9 cellular contexts compared by ENCODE assay signal in the genomic region with DNA sequence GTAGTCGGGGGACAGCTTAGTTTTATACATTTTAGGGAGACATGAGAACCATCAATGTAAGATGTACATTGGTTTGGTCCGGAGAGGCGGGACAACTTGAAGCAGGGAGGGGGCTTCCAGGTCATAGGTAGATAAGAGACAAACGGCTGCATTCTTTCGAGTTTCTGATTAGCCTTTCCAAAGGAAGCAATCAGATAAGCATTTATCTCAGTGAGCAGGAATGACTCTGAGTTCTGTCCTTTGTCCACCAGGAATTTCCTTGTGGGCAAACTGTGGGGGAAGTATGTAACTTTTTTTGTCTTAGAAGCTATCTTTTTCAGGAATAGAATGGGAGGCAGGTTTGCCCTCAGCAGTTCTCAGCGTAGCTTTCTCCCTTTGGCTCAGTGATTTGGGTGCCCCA. TPM values are rescaled to one million over a fixed set of nuclear protein-coding genes. Genes with fewer than 3 reads are reported as not detected.
A peak's percentile ranks its signal among the peaks of the same experiment; 100 is the strongest.
DNase-seq lines count a peak whose midpoint lies in the region; ATAC-seq and TF ChIP-seq lines count a peak whose summit lies in the region.
"Had no signal": no experiment of that assay in that cellular context is flagged by ENCODE, and none has a peak within 500 bp of the region (broad histone marks: within the 10 kb centered on the region; RNA-seq: fewer than 3 reads in every experiment).

No MANE protein-coding gene starts in this region.

- H3K36me3 ChIP-seq in SK-N-SH (replicated peaks in 1 of 2; ENCODE audit: control insufficient read depth in 1 of 2, insufficient read depth in 2 of 2, low read length in 1 of 2) = peaks cover 35 to 41% of the 10 kb centered on the region in 2 experiments
- H3K36me3 ChIP-seq in SK-N-MC (ENCODE audit: insufficient read depth, low read length) = peaks cover 50% of the 10 kb centered on the region
- peaks cover 8% of the 10 kb centered on the region for H3K36me3 ChIP-seq in fibroblast of lung (ENCODE audit: control insufficient read depth, insufficient read depth, low read length)
- H3K36me3 ChIP-seq in smooth muscle cell (ENCODE audit: low read depth) = peaks cover 4% of the 10 kb centered on the region

- peaks cover 55% of the 10 kb centered on the region for H4K20me1 ChIP-seq in SK-N-SH (ENCODE audit: insufficient read depth)
- no peaks in the 10 kb centered on the region for H4K20me1 ChIP-seq in fibroblast of lung (ENCODE audit: control insufficient read depth, extremely low read depth, insufficient read depth, low read length)
- peaks cover 61% of the 10 kb centered on the region for H4K20me1 ChIP-seq in smooth muscle cell (ENCODE audit: low read depth)

- TF ChIP-seq RAD21 in SK-N-SH (IDR thresholded peaks at IDR 0.05; ENCODE audit: low read length) = no peak

- H3K27me3 ChIP-seq in SK-N-SH (ENCODE audit: insufficient read depth) (no peaks in the 10 kb centered on the region), fibroblast of lung (ENCODE audit: control insufficient read depth, insufficient read depth, low read length) (no peaks in the 10 kb centered on the region), smooth muscle cell (ENCODE audit: low read depth) (no peaks in the 10 kb centered on the region)

- H3K9me3 ChIP-seq in SK-N-SH (no peaks in the 10 kb centered on the region), SK-N-MC (ENCODE audit: low read depth, low read length) (no peaks in the 10 kb centered on the region), fibroblast of lung (ENCODE audit: control insufficient read depth, insufficient read depth, low read depth, low read length) (no peaks in the 10 kb centered on the region), smooth muscle cell (replicated peaks; ENCODE audit: low read depth) (no peaks in the 10 kb centered on the region)

- H3K79me2 ChIP-seq in SK-N-SH (ENCODE audit: insufficient read depth) = peaks cover 62% of the 10 kb centered on the region
- peaks cover 56% of the 10 kb centered on the region for H3K79me2 ChIP-seq in fibroblast of lung (ENCODE audit: control insufficient read depth, insufficient read depth, low read length)
- peaks cover 61% of the 10 kb centered on the region for H3K79me2 ChIP-seq in smooth muscle cell (ENCODE audit: low read depth)

- CTCF ChIA-PET in SK-N-SH (lab: Yijun Ruan, JAX) = interaction anchor here (1.0 to 6.8 kb wide), 10 partner anchors 8 to 315 kb away, joined by 3 to 52 read pairs (median 4); no protein-coding TSS in a partner anchor

- no peak for TF ChIP-seq EP300 in SK-N-SH (IDR thresholded peaks at IDR 0.05; ENCODE audit: borderline replicate concordance in 1 of 2, low read depth in 1 of 2, low read length in 1 of 2)

- no peak for DNase-seq in SK-N-SH
- no peak for DNase-seq in SK-N-MC (ENCODE audit: low read depth, low spot score)
- peak in 1 of 2 donors; percentile 18 for DNase-seq in fibroblast of lung (ENCODE audit: low read depth in 2 of 2)
- no peak for DNase-seq in smooth muscle cell (lab: John Stamatoyannopoulos, UW; ENCODE audit: unreplicated experiment)
- no peak for DNase-seq in middle frontal gyrus (ENCODE audit: extremely low spot score, low spot score)
- no peak for DNase-seq in NCI-H82 treated with DMSO at 0.1 percent for 48 hours (lab: John Stamatoyannopoulos, UW; ENCODE audit: unreplicated experiment)

- H2AFZ ChIP-seq in SK-N-SH (ENCODE audit: low read depth) (no peak overlapping the region), fibroblast of lung (ENCODE audit: low read length) (no peak overlapping the region), smooth muscle cell (ENCODE audit: low read depth) (no peak overlapping the region)

- ATAC-seq in SK-N-SH treated with all-trans-retinoic acid at 6 μM for 48 hours (no peak), HG02763 (IDR thresholded peaks at IDR 0.05; ENCODE audit: unreplicated experiment) (no peak)

- H3K4me3 ChIP-seq in SK-N-SH (ENCODE audit: low read depth in 2 of 2, low read length in 1 of 2) = peak overlapping the region; percentile 58 to 82; a peak in 2 of 4 replicates
- H3K4me3 ChIP-seq in SK-N-MC = peak overlapping the region; percentile 96
- peak overlapping the region in 2 of 4 experiments; percentile 87 to 88 for H3K4me3 ChIP-seq in fibroblast of lung (replicated peaks in 1 of 4; ENCODE audit: control extremely low read depth in 1 of 4, insufficient read depth in 1 of 4, low read depth in 3 of 4, low read length in 4 of 4)
- H3K4me3 ChIP-seq in smooth muscle cell = peak overlapping the region; percentile 94

- H3F3A ChIP-seq in SK-N-SH (replicated peaks; ENCODE audit: insufficient read depth) (no peaks in the 10 kb centered on the region), smooth muscle cell (ENCODE audit: low read depth) (peaks cover 3% of the 10 kb centered on the region)

- H3K9me2 ChIP-seq in SK-N-SH = no peaks in the 10 kb centered on the region

- H3K9ac ChIP-seq in SK-N-SH (peak overlapping the region; percentile 87; the same call in 1 of the 2 replicates), SK-N-MC (ENCODE audit: insufficient read length) (peak overlapping the region; percentile 97), fibroblast of lung (ENCODE audit: insufficient read depth, low read length) (no peak overlapping the region), smooth muscle cell (ENCODE audit: low read depth) (peak overlapping the region; percentile 92)

- no peak for TF ChIP-seq CTCF in SK-N-SH (IDR thresholded peaks at IDR 0.05)
- no peak for TF ChIP-seq CTCF in fibroblast of lung (conservative IDR thresholded peaks at IDR 0.05 in 1 of 2, IDR thresholded peaks at IDR 0.05 in 1 of 2; ENCODE audit: low read depth in 1 of 2, low read length in 2 of 2)
- TF ChIP-seq CTCF in smooth muscle cell (IDR thresholded peaks at IDR 0.05; ENCODE audit: borderline replicate concordance, insufficient read depth, poor library complexity, severe bottlenecking) = no peak

- H3K27ac ChIP-seq in SK-N-SH (ENCODE audit: low read depth in 2 of 2, low read length in 1 of 2) (no peak overlapping the region), SK-N-MC (no peak overlapping the region), fibroblast of lung (ENCODE audit: insufficient read depth, low read length) (no peak overlapping the region), smooth muscle cell (ENCODE audit: low read depth) (peak overlapping the region; percentile 76)

- H3K4me2 ChIP-seq in SK-N-SH (peak overlapping the region; percentile 80), fibroblast of lung (ENCODE audit: extremely low read depth, insufficient read depth, low read length) (peak overlapping the region; percentile 82), smooth muscle cell (peak overlapping the region; percentile 98)

- POLR2A ChIA-PET in SK-N-SH (lab: Yijun Ruan, JAX) = no interaction called here

- H3K4me1 ChIP-seq in SK-N-SH (ENCODE audit: control insufficient read depth in 1 of 2, insufficient read depth in 2 of 2, low read depth in 1 of 2, low read length in 1 of 2) = peaks cover 10 to 21% of the 10 kb centered on the region in 2 experiments; a peak in 3 of 4 replicates
- peaks cover 5% of the 10 kb centered on the region for H3K4me1 ChIP-seq in fibroblast of lung (ENCODE audit: control insufficient read depth, extremely low read depth, insufficient read depth, low read length)
- H3K4me1 ChIP-seq in smooth muscle cell (ENCODE audit: low read depth) = peaks cover 7% of the 10 kb centered on the region

- WGBS in SK-N-SH (ENCODE audit: low lambda C conversion rate) = 76% methylated on average over 6 of the region's 6 CpGs
- WGBS in smooth muscle cell (ENCODE audit: low lambda C conversion rate) = 54% methylated on average over 6 of the region's 6 CpGs

TF ChIP-seq in SK-N-SH, 30 proteins besides CTCF, POLR2A, EP300 and RAD21 (continues in another document):
- no peak for TF ChIP-seq RXRA (IDR thresholded peaks at IDR 0.05; ENCODE audit: borderline replicate concordance, low read depth)
- TF ChIP-seq YY1 (IDR thresholded peaks at IDR 0.05; ENCODE audit: low read depth) = no peak
- no peak for TF ChIP-seq ELF1 (IDR thresholded peaks at IDR 0.05)
- TF ChIP-seq SIN3A (IDR thresholded peaks at IDR 0.05; ENCODE audit: borderline replicate concordance, low read depth, low read length) = no peak

TF ChIP-seq in SK-N-SH treated with all-trans-retinoic acid at 6 μM for 48 hours, 23 proteins besides CTCF, POLR2A, EP300 and RAD21 (continues in another document):
- TF ChIP-seq OSR1 (CRISPR knock-in tag; IDR thresholded peaks at IDR 0.05) = no peak
- no peak for TF ChIP-seq PPARA (CRISPR knock-in tag; IDR thresholded peaks at IDR 0.05; ENCODE audit: borderline replicate concordance)
- no peak for TF ChIP-seq ZFP3 (CRISPR knock-in tag; IDR thresholded peaks at IDR 0.05)
- no peak for TF ChIP-seq SNAI2 (CRISPR knock-in tag; IDR thresholded peaks at IDR 0.05)
- TF ChIP-seq ESRRG (CRISPR knock-in tag; IDR thresholded peaks at IDR 0.05) = no peak
- no peak for TF ChIP-seq ZNF8 (CRISPR knock-in tag; IDR thresholded peaks at IDR 0.05)

RNA-seq across cellular contexts. Expression of gene YTHDF1, which starts 1.4 kb away (rescaled TPM):
- 15.5 and 17.0 TPM in 2 replicates for polyA plus RNA-seq in SK-N-SH (2012; rRNA removed)
- 15.9 and 17.6 TPM in 2 replicates for polyA plus RNA-seq in SK-N-SH (2012; cell fraction: cytosol; rRNA removed)
- polyA plus RNA-seq in SK-N-SH (2012; cell fraction: nucleus; rRNA removed) = 25.6 and 28.5 TPM in 2 replicates
- 12.8 and 16.3 TPM in 2 replicates for total RNA-seq in fibroblast of lung
- polyA plus RNA-seq in fibroblast of lung = 25.9 and 29.2 TPM in 2 replicates
- polyA plus RNA-seq in fibroblast of lung (2012) = 21.3 and 24.9 TPM in 2 replicates
- polyA minus RNA-seq in fibroblast of lung (ENCODE audit: low replicate concordance) = 14.6 and 29.9 TPM in 2 replicates
- total RNA-seq in smooth muscle cell = 25.3 and 28.2 TPM in 2 replicates
- polyA plus RNA-seq in smooth muscle cell = 35.8 and 50.9 TPM in 2 replicates

RNA-seq across cellular contexts. Expression of gene BIRC7, which starts 21.2 kb away (rescaled TPM):
- polyA plus RNA-seq in SK-N-SH (2012; rRNA removed) (not detected in 2 replicates), fibroblast of lung (not detected in 2 replicates), smooth muscle cell (10.9 and 12.2 TPM in 2 replicates)
- polyA plus RNA-seq in SK-N-SH (2012; cell fraction: cytosol; rRNA removed) = not detected in 2 replicates
- polyA plus RNA-seq in SK-N-SH (2012; cell fraction: nucleus; rRNA removed) = not detected in 2 replicates
- total RNA-seq in fibroblast of lung (not detected in 2 replicates), smooth muscle cell (3.5 and 5.8 TPM in 2 replicates)
- polyA plus RNA-seq in fibroblast of lung (2012) = not detected in 2 replicates
- polyA minus RNA-seq in fibroblast of lung (ENCODE audit: low replicate concordance) = not detected in 2 replicates

RNA-seq across cellular contexts. Expression of gene NKAIN4, which starts 39.7 kb away (rescaled TPM):
- not detected in 2 replicates for polyA plus RNA-seq in SK-N-SH (2012; rRNA removed)
- not detected in 2 replicates for polyA plus RNA-seq in SK-N-SH (2012; cell fraction: cytosol; rRNA removed)
- 0.13 TPM in 1 of 2 replicates, not detected in the other for polyA plus RNA-seq in SK-N-SH (2012; cell fraction: nucleus; rRNA removed)
- total RNA-seq in fibroblast of lung = not detected in 2 replicates
- not detected in 2 replicates for polyA plus RNA-seq in fibroblast of lung
- not detected in 2 replicates for polyA plus RNA-seq in fibroblast of lung (2012)
- polyA minus RNA-seq in fibroblast of lung (ENCODE audit: low replicate concordance) = not detected in 2 replicates
- total RNA-seq in smooth muscle cell = 34.2 and 50.0 TPM in 2 replicates
- polyA plus RNA-seq in smooth muscle cell = 19.8 and 78.9 TPM in 2 replicates
- total RNA-seq: mononuclear cell had no signal

RNA-seq across cellular contexts. Expression of gene ARFGAP1, which starts 58.1 kb away (rescaled TPM):
- polyA plus RNA-seq in SK-N-SH (2012; rRNA removed) = 72.7 and 77.0 TPM in 2 replicates
- 15.2 and 23.1 TPM in 2 replicates for polyA plus RNA-seq in SK-N-SH (2012; cell fraction: cytosol; rRNA removed)
- polyA plus RNA-seq in SK-N-SH (2012; cell fraction: nucleus; rRNA removed) = 483 and 544 TPM in 2 replicates
- total RNA-seq in fibroblast of lung = 35.2 and 42.9 TPM in 2 replicates
- polyA plus RNA-seq in fibroblast of lung = 33.1 and 37.6 TPM in 2 replicates
- polyA plus RNA-seq in fibroblast of lung (2012) = 65.4 and 66.5 TPM in 2 replicates
- polyA minus RNA-seq in fibroblast of lung (ENCODE audit: low replicate concordance) = 55.4 and 101 TPM in 2 replicates
- 100 and 101 TPM in 2 replicates for total RNA-seq in smooth muscle cell
- 169 and 188 TPM in 2 replicates for polyA plus RNA-seq in smooth muscle cell

Comparison
In these comparisons a context has a peak if more than half of its experiments do, and no peak if none do; other contexts are left out.
1. RNA of gene BIRC7, which starts 21.2 kb away (polyA plus RNA-seq): 10.9 to 12.2 TPM in smooth muscle cell; not detected in SK-N-SH and not detected in fibroblast of lung; every median in the first group is over 10 times any median in the second.
2. RNA of gene NKAIN4, which starts 39.7 kb away (polyA plus RNA-seq): 19.8 to 78.9 TPM in smooth muscle cell; 0.13 TPM in SK-N-SH and not detected in fibroblast of lung; every median in the first group is over 10 times any median in the second.
3. Peak in every context shown above with its lines, with median percentiles within 50 percentile points of each other: H3K4me2 ChIP-seq.